In genomic region chr6:111696814-111697213, GRCh38 we compare ENCODE assay signal across 22 cellular contexts.
"Had no signal": no experiment of that assay in that cellular context is flagged by ENCODE, and none has a peak within 500 bp of the region (broad histone marks: within the 10 kb centered on the region; RNA-seq: fewer than 3 reads in every experiment).

No MANE protein-coding gene starts in this region.

- H3K36me3 ChIP-seq: breast epithelium had no signal

- H3K4me3 Mint-ChIP-seq: activated naive CD8-positive, alpha-beta T cell treated with anti-CD3 and anti-CD28 coated beads for 36 hours had no signal

- H3K4me1 ChIP-seq: adrenal gland, breast epithelium had no signal

- H3K27me3 Mint-ChIP-seq: activated naive CD8-positive, alpha-beta T cell treated with anti-CD3 and anti-CD28 coated beads for 36 hours had no signal

- ATAC-seq: SK-N-SH treated with all-trans-retinoic acid at 6 μM for 48 hours had no signal

- H3K27ac Mint-ChIP-seq: activated naive CD8-positive, alpha-beta T cell treated with anti-CD3 and anti-CD28 coated beads for 36 hours had no signal

- H3K9me3 Mint-ChIP-seq: activated naive CD8-positive, alpha-beta T cell treated with anti-CD3 and anti-CD28 coated beads for 36 hours had no signal

- H3K9me3 ChIP-seq: adrenal gland, breast epithelium, SJSA1 had no signal

- DNase-seq: activated CD4-positive, alpha-beta T cell treated with anti-CD3 and anti-CD28 coated beads for 48 hours; activated CD4-positive, alpha-beta T cell treated with anti-CD3 and anti-CD28 coated beads, Interleukin-2, amount 50 U/mL, for 4 hours; activated CD4-positive, CD25-positive, alpha-beta regulatory T cell treated with anti-CD3 and anti-CD28 coated beads, Interleukin-2, amount 50 U/mL, for 72 hours; activated CD8-positive, alpha-beta memory T cell treated with anti-CD3 and anti-CD28 coated beads, Interleukin-2, amount 50 U/mL, for 48 hours; activated naive CD4-positive, alpha-beta T cell; activated naive CD8-positive, alpha-beta T cell treated with anti-CD3 and anti-CD28 coated beads for 36 hours; activated T-cell treated with anti-CD3 and anti-CD28 coated beads, Interleukin-2, amount 50 U/mL, for 1 hour; adrenal gland; anterior cingulate cortex; Kasumi-1; KBM-7; NCI-H1048; NCI-H146; NCI-H187 treated with DMSO at 0.1 percent for 48 hours; NCI-H2081 treated with DMSO at 0.1 percent for 48 hours; NCI-H446; NCI-H524; SHP77; SW 1271 had no signal

- H3K27ac ChIP-seq: adrenal gland, SJSA1 had no signal

- H3K27me3 ChIP-seq: adrenal gland, breast epithelium, SJSA1 had no signal

- H3K4me3 ChIP-seq: adrenal gland, breast epithelium, SJSA1 had no signal
